Comparison of ENCODE assay signal across 1 cellular context in genomic region chrX:2502120-2502667, GRCh38.
TF ChIP-seq lines count a peak whose summit lies in the region.

No MANE protein-coding gene starts in this region.

TF ChIP-seq in IMR-90, 13 proteins besides CTCF, POLR2A, EP300 and RAD21 (continued from another document):
- no peak for TF ChIP-seq MXI1 (IDR thresholded peaks at IDR 0.05; ENCODE audit: borderline replicate concordance, low read depth, low read length)
- TF ChIP-seq CHD1 (IDR thresholded peaks at IDR 0.05; ENCODE audit: low read depth, low read length) = no peak
- TF ChIP-seq MAZ (IDR thresholded peaks at IDR 0.05; ENCODE audit: borderline replicate concordance, low read depth, low read length) = no peak
- TF ChIP-seq NFE2L2 (IDR thresholded peaks at IDR 0.05; ENCODE audit: low read depth, low read length) = no peak
